In genomic region chr9:38396371-38396671, GRCh38 we compare ENCODE assay signal across 33 cellular contexts. TPM values are rescaled to one million over a fixed set of nuclear protein-coding genes. Genes with fewer than 3 reads are reported as not detected.
"Had no signal": no experiment of that assay in that cellular context is flagged by ENCODE, and none has a peak within 500 bp of the region (broad histone marks: within the 10 kb centered on the region; RNA-seq: fewer than 3 reads in every experiment).

No MANE protein-coding gene starts in this region.

- H3K27me3 ChIP-seq: adrenal gland, brain microvascular endothelial cell, SJCRH30 had no signal

- H3K27ac Mint-ChIP-seq: activated CD4-positive, alpha-beta memory T cell treated with anti-CD3 and anti-CD28 coated beads, Interleukin-2, amount 10 ng/mL, durations not matched to agents 7 days and 5 days; activated CD8-positive, alpha-beta memory T cell treated with anti-CD3 and anti-CD28 coated beads, Interleukin-2, amount 10 ng/mL, durations not matched to agents 7 days and 5 days; activated naive CD4-positive, alpha-beta T cell treated with anti-CD3 and anti-CD28 coated beads, Interleukin-2, amount 50 U/mL, for 72 hours; activated T-helper 17 cell treated with anti-CD3 and anti-CD28 coated beads, Interleukin-2, amount 50 U/mL, for 72 hours; IgD-negative memory B cell had no signal

- H3K9me3 ChIP-seq: adrenal gland, SJCRH30 had no signal

- H3K4me3 Mint-ChIP-seq: activated CD4-positive, alpha-beta memory T cell treated with anti-CD3 and anti-CD28 coated beads, Interleukin-2, amount 10 ng/mL, durations not matched to agents 7 days and 5 days; activated CD8-positive, alpha-beta memory T cell treated with anti-CD3 and anti-CD28 coated beads, Interleukin-2, amount 10 ng/mL, durations not matched to agents 7 days and 5 days; activated T-helper 17 cell treated with anti-CD3 and anti-CD28 coated beads, Interleukin-2, amount 50 U/mL, for 72 hours had no signal

- DNase-seq: activated CD4-positive, alpha-beta memory T cell treated with anti-CD3 and anti-CD28 coated beads, Interleukin-2, amount 10 ng/mL, durations not matched to agents 7 days and 5 days; activated CD4-positive, alpha-beta T cell treated with anti-CD3 and anti-CD28 coated beads for 1 hour; activated CD4-positive, alpha-beta T cell treated with anti-CD3 and anti-CD28 coated beads for 48 hours; activated CD4-positive, CD25-positive, alpha-beta regulatory T cell; activated CD8-positive, alpha-beta memory T cell treated with anti-CD3 and anti-CD28 coated beads for 24 hours; activated CD8-positive, alpha-beta memory T cell treated with anti-CD3 and anti-CD28 coated beads, Interleukin-2, amount 10 ng/mL, durations not matched to agents 7 days and 5 days; activated CD8-positive, alpha-beta memory T cell treated with anti-CD3 and anti-CD28 coated beads, Interleukin-2, amount 50 U/mL, for 48 hours; activated effector memory CD4-positive, alpha-beta T cell treated with anti-CD3 and anti-CD28 coated beads, Interleukin-2, amount 50 U/mL, for 16 hours; activated naive CD4-positive, alpha-beta T cell; activated T-cell treated with anti-CD3 and anti-CD28 coated beads, Interleukin-2, amount 50 U/mL, for 48 hours; adrenal gland; anterior cingulate cortex; brain microvascular endothelial cell; Karpas-422; KBM-7; NCI-H1105; NCI-H1417 treated with DMSO at 0.1 percent for 48 hours; NCI-H187 treated with DMSO at 0.1 percent for 48 hours; NCI-H2081; NCI-H345; NCI-H524 treated with DMSO at 0.1 percent for 48 hours; SHP77; SJCRH30; T1000; WERI-Rb-1 had no signal

- H3K9me3 Mint-ChIP-seq: activated CD4-positive, alpha-beta memory T cell treated with anti-CD3 and anti-CD28 coated beads, Interleukin-2, amount 10 ng/mL, durations not matched to agents 7 days and 5 days; activated T-helper 17 cell treated with anti-CD3 and anti-CD28 coated beads, Interleukin-2, amount 50 U/mL, for 72 hours; IgD-negative memory B cell had no signal

- H3K27ac ChIP-seq: adrenal gland, brain microvascular endothelial cell, SJCRH30, SK-N-MC, WERI-Rb-1 had no signal

- H3K4me3 ChIP-seq: adrenal gland, SJCRH30, SK-N-MC had no signal

- H3K36me3 ChIP-seq: adrenal gland had no signal

- H3K27me3 Mint-ChIP-seq: activated T-helper 17 cell treated with anti-CD3 and anti-CD28 coated beads, Interleukin-2, amount 50 U/mL, for 72 hours; IgD-negative memory B cell had no signal

- ATAC-seq: activated CD8-positive, alpha-beta memory T cell treated with anti-CD3 and anti-CD28 coated beads, Interleukin-2, amount 10 ng/mL, durations not matched to agents 7 days and 5 days; activated naive CD4-positive, alpha-beta T cell treated with anti-CD3 and anti-CD28 coated beads, Interleukin-2, amount 50 U/mL, for 72 hours; activated T-helper 17 cell treated with anti-CD3 and anti-CD28 coated beads, Interleukin-2, amount 50 U/mL, for 72 hours; Panc1 had no signal

RNA-seq across cellular contexts. Expression of gene IGFBPL1, which starts 27.9 kb away (rescaled TPM):
- total RNA-seq: activated CD8-positive, alpha-beta memory T cell treated with anti-CD3 and anti-CD28 coated beads, Interleukin-2, amount 10 ng/mL, durations not matched to agents 7 days and 5 days; activated naive CD4-positive, alpha-beta T cell treated with anti-CD3 and anti-CD28 coated beads, Interleukin-2, amount 50 U/mL, for 72 hours; activated T-helper 17 cell treated with anti-CD3 and anti-CD28 coated beads, Interleukin-2, amount 50 U/mL, for 72 hours; MCF 10A; RPMI7951; T-helper 1 cell treated with Interleukin-12 subunit alpha and Interleukin-12 subunit beta and Interleukin-4 antibody, amounts not matched to agents 30 ng/mL and 1 ng/mL, for 36 hours had no signal
- polyA plus RNA-seq: IgD-negative memory B cell had no signal
